19 cellular contexts compared by ENCODE assay signal in genomic region chr14:81350344-81351096, GRCh38. TPM values are rescaled to one million over a fixed set of nuclear protein-coding genes. Genes with fewer than 3 reads are reported as not detected.
DNase-seq lines count a peak whose midpoint lies in the region; ATAC-seq lines count a peak whose summit lies in the region.
"Had no signal": no experiment of that assay in that cellular context is flagged by ENCODE, and none has a peak within 500 bp of the region (broad histone marks: within the 10 kb centered on the region; RNA-seq: fewer than 3 reads in every experiment).

No MANE protein-coding gene starts in this region.

- peak in 2 of 3 experiments; percentile 38 to 59 for DNase-seq in NCI-H1417 (lab: John Stamatoyannopoulos, UW)
- no peak for DNase-seq in NCI-H1417 treated with DMSO at 0.1 percent for 48 hours (lab: John Stamatoyannopoulos, UW)
- peak; percentile 29 for DNase-seq in NCI-H226
- DNase-seq in fibroblast of peridontal ligament (ENCODE audit: extremely low read depth): peak; percentile 65
- DNase-seq in renal cortical epithelial cell (ENCODE audit: low read depth): peak; percentile 26
- no peak for DNase-seq in EL
- DNase-seq in HPDE6-E6E7 (ENCODE audit: extremely low spot score): no peak
- DNase-seq: 8988T; BE2C; Calu3; CD4-positive, alpha-beta T cell; DMS53; H9; NCI-H2029 treated with DMSO at 0.1 percent for 48 hours; NCI-H2227 treated with DMSO at 0.1 percent for 48 hours; NCI-H524 treated with DMSO at 0.1 percent for 48 hours; NK-92 treated with Interleukin-12 subunit alpha and Interleukin-12 subunit beta, amount 100 ng/mL, for 24 hours; SIG-M5 had no signal

- no peak for ATAC-seq in HG02870 (IDR thresholded peaks at IDR 0.05; ENCODE audit: unreplicated experiment)

RNA-seq across cellular contexts. Expression of gene STON2, which starts 49.6 kb away (rescaled TPM):
- 9.9 and 91.9 TPM in 2 replicates for total RNA-seq in renal cortical epithelial cell
- total RNA-seq: CD4-positive, alpha-beta T cell had no signal

Comparison
In these comparisons a context has a peak if more than half of its experiments do, and no peak if none do; other contexts are left out.
1. DNase-seq: peak in NCI-H1417 (2 of 3), NCI-H226 (single experiment), fibroblast of peridontal ligament (single experiment) and renal cortical epithelial cell (single experiment); none in NCI-H1417 treated with DMSO at 0.1 percent for 48 hours (single experiment), EL (single experiment) and HPDE6-E6E7 (single experiment).